Comparison of ENCODE assay signal across 8 cellular contexts in the genomic region with DNA sequence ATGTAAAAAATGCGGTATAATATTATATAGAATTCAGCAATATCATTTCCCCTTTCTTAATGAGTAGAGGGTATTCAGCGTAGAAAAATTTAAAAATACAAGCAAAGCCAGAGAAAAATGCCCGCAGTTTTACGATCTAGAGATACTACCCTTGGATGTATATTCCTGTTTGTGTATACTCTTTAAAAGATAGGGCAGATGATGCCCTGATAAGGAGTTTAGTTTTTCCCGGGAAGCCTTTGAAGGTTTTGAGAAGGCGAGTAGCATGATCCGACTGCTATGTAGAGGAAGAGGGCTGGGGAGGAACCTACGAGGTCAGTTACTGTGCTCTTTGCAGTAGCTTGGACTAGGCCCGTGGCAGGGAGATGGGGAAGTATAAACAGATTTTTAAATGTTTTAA. TPM values are rescaled to one million over a fixed set of nuclear protein-coding genes. Genes with fewer than 3 reads are reported as not detected.
A peak's percentile ranks its signal among the peaks of the same experiment; 100 is the strongest.
DNase-seq lines count a peak whose midpoint lies in the region; ATAC-seq and TF ChIP-seq lines count a peak whose summit lies in the region.

No MANE protein-coding gene starts in this region.

- H3K9me3 Mint-ChIP-seq in dendritic cell treated with granulocyte-macrophage colony-stimulating factor and Interleukin-4, amounts not matched to agents 40 ng/mL and 50 ng/mL, for 4 days: no peaks in the 10 kb centered on the region

- intact Hi-C loops in dendritic cell treated with granulocyte-macrophage colony-stimulating factor and Interleukin-4, amounts not matched to agents 40 ng/mL and 50 ng/mL, for 4 days (cut with micrococcal nuclease): loop anchor here (2.0 kb wide), 1 partner anchor 62 kb away; no protein-coding TSS in a partner anchor
- intact Hi-C loops in upper lobe of right lung (cut with DNase I): no loop called here

- DNase-seq in AG08396 (ENCODE audit: low spot score) (peak; percentile 34), GM20000 (ENCODE audit: low spot score) (peak; percentile 44), RKO (ENCODE audit: low spot score) (peak; percentile 66), upper lobe of right lung (no peak)
- no peak for DNase-seq in activated CD4-positive, alpha-beta T cell treated with anti-CD3 and anti-CD28 coated beads, Interleukin-2, amount 50 U/mL, for 48 hours

- H3K4me1 ChIP-seq in mesodermal cell (ENCODE audit: control insufficient read depth, insufficient read depth, low read length, poor library complexity, severe bottlenecking) (peaks cover 11% of the 10 kb centered on the region), upper lobe of right lung (peaks cover 15% of the 10 kb centered on the region)

- peaks cover 18% of the 10 kb centered on the region for H3K36me3 ChIP-seq in mesodermal cell (ENCODE audit: control insufficient read depth, insufficient read depth, low read length)
- no peaks in the 10 kb centered on the region for H3K36me3 ChIP-seq in upper lobe of right lung

- peaks cover 36% of the 10 kb centered on the region for H3K36me3 Mint-ChIP-seq in dendritic cell treated with granulocyte-macrophage colony-stimulating factor and Interleukin-4, amounts not matched to agents 40 ng/mL and 50 ng/mL, for 4 days (ENCODE audit: low read depth)

- H3K4me1 Mint-ChIP-seq in dendritic cell treated with granulocyte-macrophage colony-stimulating factor and Interleukin-4, amounts not matched to agents 40 ng/mL and 50 ng/mL, for 4 days (ENCODE audit: low read depth): peaks cover 45% of the 10 kb centered on the region

- H3K27me3 Mint-ChIP-seq in dendritic cell treated with granulocyte-macrophage colony-stimulating factor and Interleukin-4, amounts not matched to agents 40 ng/mL and 50 ng/mL, for 4 days: peaks cover 4% of the 10 kb centered on the region

- peak overlapping the region; percentile 79 for H3K4me3 Mint-ChIP-seq in dendritic cell treated with granulocyte-macrophage colony-stimulating factor and Interleukin-4, amounts not matched to agents 40 ng/mL and 50 ng/mL, for 4 days

- WGBS in mesodermal cell (ENCODE audit: insufficient coverage in 2 of 2), 2 experiments: 2 to 5% methylated on average over 5 to 7 of the region's 9 CpGs

- peak overlapping the region; percentile 91 for H3K27ac ChIP-seq in mesodermal cell (ENCODE audit: low read depth, low read length, severe bottlenecking)
- peak overlapping the region; percentile 89 for H3K27ac ChIP-seq in upper lobe of right lung

- ATAC-seq in upper lobe of right lung: peak; percentile 57
- no peak for ATAC-seq in HG02938 (IDR thresholded peaks at IDR 0.05; ENCODE audit: unreplicated experiment)

- H3K27me3 ChIP-seq in upper lobe of right lung: no peaks in the 10 kb centered on the region

- peak overlapping the region; percentile 97 for H3K4me3 ChIP-seq in mesodermal cell (ENCODE audit: extremely low read depth, insufficient read depth, low read length, poor library complexity, severe bottlenecking)
- peak overlapping the region; percentile 94 for H3K4me3 ChIP-seq in upper lobe of right lung

- peak overlapping the region; percentile 85 for H3K27ac Mint-ChIP-seq in dendritic cell treated with granulocyte-macrophage colony-stimulating factor and Interleukin-4, amounts not matched to agents 40 ng/mL and 50 ng/mL, for 4 days

- TF ChIP-seq CTCF in GM20000 (IDR thresholded peaks at IDR 0.05; ENCODE audit: extremely low read depth, missing control alignments): no peak
- no peak for TF ChIP-seq CTCF in upper lobe of right lung (IDR thresholded peaks at IDR 0.05)

- H3K9me3 ChIP-seq in mesodermal cell (ENCODE audit: control insufficient read depth, low read length): no peaks in the 10 kb centered on the region
- H3K9me3 ChIP-seq in upper lobe of right lung: no peaks in the 10 kb centered on the region

RNA-seq across cellular contexts. Expression of a gene that starts 1.2 kb away (rescaled TPM):
- polyA plus RNA-seq in mesodermal cell (2013, experiment 1 of 2): 44.0 TPM
- 38.4 TPM for polyA plus RNA-seq in mesodermal cell (2013, experiment 2 of 2)
- 30.7 TPM for total RNA-seq in upper lobe of right lung

Comparison
In these comparisons a context has a peak if more than half of its experiments do, and no peak if none do; other contexts are left out.
1. DNase-seq: peak in AG08396 (single experiment), GM20000 (single experiment) and RKO (single experiment); none in upper lobe of right lung (single experiment) and activated CD4-positive, alpha-beta T cell treated with anti-CD3 and anti-CD28 coated beads, Interleukin-2, amount 50 U/mL, for 48 hours (0 of 2).